Comparison of ENCODE assay signal across 1 cellular context in genomic region chr9:97985058-97985861, GRCh38.
TF ChIP-seq lines count a peak whose summit lies in the region.

No MANE protein-coding gene starts in this region.

TF ChIP-seq in GM12878, 131 proteins besides CTCF, POLR2A, EP300 and RAD21 (continued from another document):
- no peak for TF ChIP-seq MLLT1 (IDR thresholded peaks at IDR 0.05)
- no peak for TF ChIP-seq ELK1 (IDR thresholded peaks at IDR 0.05; ENCODE audit: low read depth, low read length)
TF ChIP-seq in GM12878: peak in this region for 20.
